19 cellular contexts compared by ENCODE assay signal in genomic region chr13:87821512-87821911, GRCh38.
DNase-seq lines count a peak whose midpoint lies in the region; ATAC-seq lines count a peak whose summit lies in the region.
"Had no signal": no experiment of that assay in that cellular context is flagged by ENCODE, and none has a peak within 500 bp of the region (broad histone marks: within the 10 kb centered on the region; RNA-seq: fewer than 3 reads in every experiment).

No MANE protein-coding gene starts in this region.

- DNase-seq in HT1080 (ENCODE audit: low read depth) (peak; percentile 68), NCI-H69 (lab: John Stamatoyannopoulos, UW) (peak; percentile 51), RPMI8226 (peak; percentile 49), sciatic nerve (ENCODE audit: low spot score) (no peak)
- DNase-seq: activated CD4-positive, alpha-beta T cell treated with anti-CD3 and anti-CD28 coated beads for 48 hours; activated T-cell treated with anti-CD3 and anti-CD28 coated beads, Interleukin-2, amount 50 U/mL, for 24 hours; effector memory CD4-positive, alpha-beta T cell; EL; erythroblast; head of caudate nucleus; HFFc6; KG1; left cardiac atrium; NCI-H1105 treated with DMSO at 0.1 percent for 48 hours; NCI-H446 treated with DMSO at 0.1 percent for 48 hours; SHP77 had no signal

- peak; percentile 58 for ATAC-seq in sciatic nerve
- ATAC-seq in HG03097 (IDR thresholded peaks at IDR 0.05; ENCODE audit: low FRiP score, unreplicated experiment): no peak
- ATAC-seq in HG02938 (IDR thresholded peaks at IDR 0.05; ENCODE audit: unreplicated experiment): no peak
- no peak for ATAC-seq in HG02678 (IDR thresholded peaks at IDR 0.05; ENCODE audit: unreplicated experiment)
- ATAC-seq: left cardiac atrium had no signal

- intact Hi-C loops in sciatic nerve (cut with DNase I): no loop called here
